ENCODE assay signal across 26 cellular contexts in genomic region chr20:965956-966355, GRCh38. TPM values are rescaled to one million over a fixed set of nuclear protein-coding genes. Genes with fewer than 3 reads are reported as not detected.
"Had no signal": no experiment of that assay in that cellular context is flagged by ENCODE, and none has a peak within 500 bp of the region (broad histone marks: within the 10 kb centered on the region; RNA-seq: fewer than 3 reads in every experiment).

No MANE protein-coding gene starts in this region.

- H3K27me3 ChIP-seq: colonic mucosa, right atrium auricular region, upper lobe of right lung, vagina had no signal

- H3K4me3 ChIP-seq: colonic mucosa, heart left ventricle, psoas muscle, right atrium auricular region, smooth muscle cell, tibial nerve, upper lobe of right lung, vagina had no signal

- H3K36me3 ChIP-seq: colonic mucosa, heart left ventricle, neutrophil, right atrium auricular region, tibial nerve, upper lobe of right lung, vagina had no signal

- H3K36me3 Mint-ChIP-seq: naive thymus-derived CD4-positive, alpha-beta T cell; stimulated activated memory B cell treated with anti-CD40 and anti-IgM and Interleukin-4, amounts not matched to agents 10 μg/mL and 1 μg/mL and 100 μg/mL, for 72 hours had no signal

- H3K4me2 ChIP-seq: smooth muscle cell had no signal

- H3K4me1 Mint-ChIP-seq: stimulated activated memory B cell treated with anti-CD40 and anti-IgM and Interleukin-4, amounts not matched to agents 10 μg/mL and 1 μg/mL and 100 μg/mL, for 72 hours had no signal

- H3K4me1 ChIP-seq: colonic mucosa, foreskin keratinocyte, psoas muscle, right atrium auricular region, tibial nerve, upper lobe of right lung, vagina had no signal

- H3K4me3 Mint-ChIP-seq: naive thymus-derived CD4-positive, alpha-beta T cell; stimulated activated memory B cell treated with anti-CD40 and anti-IgM and Interleukin-4, amounts not matched to agents 10 μg/mL and 1 μg/mL and 100 μg/mL, for 72 hours; stimulated activated naive CD8-positive, alpha-beta T cell treated with anti-CD3 and anti-CD28 coated beads, Interleukin-15, Interleukin-2, amounts not matched to agents 100 ng/mL and 50 ng/mL, for 24 hours had no signal

- H3K27ac ChIP-seq: colonic mucosa, foreskin keratinocyte, heart left ventricle, neutrophil, psoas muscle, right atrium auricular region, tibial nerve, upper lobe of right lung, vagina had no signal

- H3K9me3 ChIP-seq: colonic mucosa, neutrophil, psoas muscle, right atrium auricular region, upper lobe of right lung, vagina had no signal

- DNase-seq: colonic mucosa; dermis blood vessel endothelial cell; erythroblast; foreskin keratinocyte; left colon; naive thymus-derived CD4-positive, alpha-beta T cell; psoas muscle; stimulated activated CD4-positive, alpha-beta T cell treated with anti-CD3 and anti-CD28 coated beads, Interleukin-2, amount 100 ng/mL, for 48 hours; upper lobe of right lung had no signal

- H3K27ac Mint-ChIP-seq: naive thymus-derived CD4-positive, alpha-beta T cell; stimulated activated memory B cell treated with anti-CD40 and anti-IgM and Interleukin-4, amounts not matched to agents 10 μg/mL and 1 μg/mL and 100 μg/mL, for 72 hours; stimulated activated naive CD8-positive, alpha-beta T cell treated with anti-CD3 and anti-CD28 coated beads, Interleukin-15, Interleukin-2, amounts not matched to agents 100 ng/mL and 50 ng/mL, for 24 hours had no signal

- H3K9me3 Mint-ChIP-seq: stimulated activated memory B cell treated with anti-CD40 and anti-IgM and Interleukin-4, amounts not matched to agents 10 μg/mL and 1 μg/mL and 100 μg/mL, for 72 hours; stimulated activated naive CD8-positive, alpha-beta T cell treated with anti-CD3 and anti-CD28 coated beads, Interleukin-15, Interleukin-2, amounts not matched to agents 100 ng/mL and 50 ng/mL, for 24 hours had no signal

RNA-seq across cellular contexts. Expression of gene RSPO4, which starts 36.2 kb away (rescaled TPM):
- total RNA-seq: dermis blood vessel endothelial cell, endothelial cell of umbilical vein, foreskin keratinocyte, liver, lung microvascular endothelial cell, mesenteric fat pad, mononuclear cell, osteoblast, temporal lobe, vagina had no signal
- polyA plus RNA-seq: endothelial cell of umbilical vein; liver; naive thymus-derived CD4-positive, alpha-beta T cell had no signal

RNA-seq across cellular contexts. Expression of gene ANGPT4, which starts 49.8 kb away (rescaled TPM):
- total RNA-seq: dermis blood vessel endothelial cell; endothelial cell of umbilical vein; foreskin keratinocyte; kidney epithelial cell; left colon; lung microvascular endothelial cell; mononuclear cell; naive thymus-derived CD4-positive, alpha-beta T cell; smooth muscle cell; temporal lobe had no signal
- polyA plus RNA-seq: endothelial cell of umbilical vein; foreskin keratinocyte; naive thymus-derived CD4-positive, alpha-beta T cell; neural cell had no signal
